27 cellular contexts compared by ENCODE assay signal in genomic region chr5:146051678-146052077, GRCh38. TPM values are rescaled to one million over a fixed set of nuclear protein-coding genes. Genes with fewer than 3 reads are reported as not detected.
DNase-seq lines count a peak whose midpoint lies in the region; ATAC-seq, FAIRE-seq and TF ChIP-seq lines count a peak whose summit lies in the region.
"Had no signal": no experiment of that assay in that cellular context is flagged by ENCODE, and none has a peak within 500 bp of the region (broad histone marks: within the 10 kb centered on the region; RNA-seq: fewer than 3 reads in every experiment).

No MANE protein-coding gene starts in this region.

- H3K4me3 ChIP-seq in fibroblast of the aortic adventitia (ENCODE audit: low read depth, low read length): no peak overlapping the region
- H3K4me3 ChIP-seq in osteoblast (ENCODE audit: insufficient read depth, low read length): no peak overlapping the region
- H3K4me3 ChIP-seq: psoas muscle, spleen had no signal

- DNase-seq in AG20443 (ENCODE audit: low spot score) (peak; percentile 49), NCI-H226 (peak; percentile 12), fibroblast of the aortic adventitia (ENCODE audit: low read depth) (peak; percentile 55), osteoblast (ENCODE audit: insufficient read length, low spot score, missing footprints) (peak; percentile 85), NCI-H748 treated with DMSO at 0.1 percent for 48 hours (lab: John Stamatoyannopoulos, UW) (no peak), GM12892 (ENCODE audit: insufficient read length) (no peak), NCI-H1417 (lab: John Stamatoyannopoulos, UW) (no peak)
- DNase-seq: activated CD4-positive, alpha-beta T cell treated with anti-CD3 and anti-CD28 coated beads, Interleukin-2, amount 10 ng/mL, durations not matched to agents 24 days and 14 days; activated CD8-positive, alpha-beta memory T cell treated with anti-CD3 and anti-CD28 coated beads, Interleukin-2, amount 50 U/mL, for 48 hours; activated gamma-delta T cell; AML-193; Karpas-422; left cardiac atrium; NCI-H1092; NCI-H2081 treated with DMSO at 0.1 percent for 48 hours; nephron progenitor cell; NK-92 treated with Interleukin-12 subunit alpha and Interleukin-12 subunit beta, amount 100 ng/mL, for 24 hours; psoas muscle; spleen; stimulated activated CD4-positive, alpha-beta T cell treated with anti-CD3 and anti-CD28 coated beads, Interleukin-4, amount 100 ng/mL, for 4 hours had no signal

- no peaks in the 10 kb centered on the region for H3K27me3 ChIP-seq in osteoblast (ENCODE audit: insufficient read depth, low read length)
- H3K27me3 ChIP-seq: spleen had no signal

- H3K4me1 ChIP-seq in osteoblast (ENCODE audit: insufficient read depth, low read length): peaks cover 10% of the 10 kb centered on the region
- H3K4me1 ChIP-seq: psoas muscle, spleen had no signal

- no peak for TF ChIP-seq POLR2A in GM12892 (IDR thresholded peaks at IDR 0.05; ENCODE audit: low read depth, low read length)

- no peak for FAIRE-seq in GM12892 (lab: Jason Lieb, UNC)
- FAIRE-seq: endometrium, GM19239, HTR-8/SVneo had no signal

- H3K27ac ChIP-seq in osteoblast (ENCODE audit: low read depth, low read length): no peak overlapping the region
- H3K27ac ChIP-seq: psoas muscle, spleen had no signal

- TF ChIP-seq CTCF in fibroblast of the aortic adventitia (IDR thresholded peaks at IDR 0.05; ENCODE audit: insufficient read depth, low read length) (no peak), osteoblast (IDR thresholded peaks at IDR 0.05; ENCODE audit: extremely low read depth, low read depth, low read length) (no peak)

- H2AFZ ChIP-seq in osteoblast (ENCODE audit: low read length): no peak overlapping the region

- no peaks in the 10 kb centered on the region for H3K9me3 ChIP-seq in osteoblast (ENCODE audit: low read depth, low read length)
- H3K9me3 ChIP-seq: psoas muscle, spleen had no signal

- H4K20me1 ChIP-seq in osteoblast (ENCODE audit: insufficient read depth, low read length): no peaks in the 10 kb centered on the region

- H3K79me2 ChIP-seq in osteoblast (ENCODE audit: insufficient read depth, low read length): no peaks in the 10 kb centered on the region

- ATAC-seq in GM19452 (IDR thresholded peaks at IDR 0.05; ENCODE audit: unreplicated experiment): no peak
- ATAC-seq: left cardiac atrium had no signal

- H3K36me3 ChIP-seq in osteoblast (ENCODE audit: insufficient read depth, low read length): no peaks in the 10 kb centered on the region
- H3K36me3 ChIP-seq: spleen had no signal

- H3K4me2 ChIP-seq in osteoblast (ENCODE audit: insufficient read depth, low read length): no peak overlapping the region

RNA-seq across cellular contexts. Expression of gene PLAC8L1, which starts 53.7 kb away (rescaled TPM):
- total RNA-seq in fibroblast of the aortic adventitia (ENCODE audit: low replicate concordance) (0.98 TPM in 1 of 2 replicates, not detected in the other), osteoblast (not detected in 2 replicates)
- 0.51 TPM for polyA plus RNA-seq in GM12892 (2012; ENCODE audit: missing spikeins)
- total RNA-seq: fibroblast of villous mesenchyme, H4, NCI-H460 had no signal

Comparison
In these comparisons a context has a peak if more than half of its experiments do, and no peak if none do; other contexts are left out.
1. DNase-seq: peak in AG20443 (single experiment), NCI-H226 (single experiment), fibroblast of the aortic adventitia (single experiment) and osteoblast (single experiment); none in NCI-H748 treated with DMSO at 0.1 percent for 48 hours (single experiment), GM12892 (single experiment) and NCI-H1417 (0 of 3).